In the genomic region with DNA sequence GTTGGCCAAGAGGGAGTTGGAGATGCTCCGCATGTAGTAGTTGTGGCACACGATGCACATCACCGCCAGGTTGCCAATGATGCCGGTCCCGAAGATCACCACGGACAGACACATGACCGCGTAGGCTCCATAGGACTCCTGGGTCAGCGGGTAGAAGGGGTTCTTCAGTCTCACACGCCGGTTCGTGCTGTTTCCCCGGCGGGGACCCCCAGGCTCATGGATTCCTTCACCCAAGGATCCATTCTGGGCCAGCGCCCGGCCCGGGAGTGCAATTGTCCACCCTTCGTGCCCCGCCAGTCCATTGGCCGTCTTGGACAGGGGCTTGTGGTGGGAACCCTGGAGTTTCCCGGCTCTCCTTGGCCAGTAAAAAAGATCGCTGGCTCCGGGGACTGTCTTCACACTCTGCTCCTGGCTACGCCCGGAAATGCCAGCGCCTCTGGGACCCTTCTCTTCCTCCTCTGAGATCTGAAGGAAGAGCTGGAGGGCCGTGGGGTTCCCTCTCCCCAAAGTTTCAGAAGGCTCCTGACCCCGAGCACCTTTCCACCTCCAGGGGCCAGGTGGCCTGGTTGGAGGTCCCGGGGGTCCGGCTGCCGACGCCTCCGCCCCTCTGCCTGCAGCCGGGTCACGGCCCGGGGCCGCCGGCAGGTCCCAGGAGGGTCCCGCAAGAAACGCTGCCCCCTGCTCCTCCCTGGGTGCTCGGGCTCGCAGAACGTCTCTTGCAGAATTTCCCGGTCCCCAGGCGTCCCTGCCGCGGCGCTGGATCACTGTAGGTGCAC, we compare ENCODE assay signal across 9 cellular contexts. TPM values are rescaled to one million over a fixed set of nuclear protein-coding genes. Genes with fewer than 3 reads are reported as not detected.
A peak's percentile ranks its signal among the peaks of the same experiment; 100 is the strongest.
DNase-seq lines count a peak whose midpoint lies in the region; ATAC-seq, FAIRE-seq and TF ChIP-seq lines count a peak whose summit lies in the region.
"Had no signal": no experiment of that assay in that cellular context is flagged by ENCODE, and none has a peak within 500 bp of the region (broad histone marks: within the 10 kb centered on the region; RNA-seq: fewer than 3 reads in every experiment).

No MANE protein-coding gene starts in this region.

- no peak for TF ChIP-seq CTCF in astrocyte (IDR thresholded peaks at IDR 0.05; ENCODE audit: insufficient read depth, low read depth, low read length)
- TF ChIP-seq CTCF in keratinocyte (optimal IDR thresholded peaks at IDR 0.05 in 1 of 3, IDR thresholded peaks at IDR 0.05 in 1 of 3, conservative IDR thresholded peaks at IDR 0.05 in 1 of 3; ENCODE audit: extremely low read depth in 1 of 3, insufficient read depth in 2 of 3, low read length in 3 of 3) = no peak

- H3K4me3 Mint-ChIP-seq in astrocyte (ENCODE audit: unreplicated experiment) = peak overlapping the region; percentile 94
- H3K4me3 Mint-ChIP-seq in stimulated activated naive CD8-positive, alpha-beta T cell treated with anti-CD3 and anti-CD28 coated beads, Interleukin-15, amount 100 ng/mL, for 72 hours = peak overlapping the region; percentile 76 to 82

- H3K9me3 ChIP-seq in astrocyte (ENCODE audit: insufficient read depth, low read depth, low read length) = peaks cover 3% of the 10 kb centered on the region
- H3K9me3 ChIP-seq in keratinocyte (ENCODE audit: control insufficient read depth, low read depth, low read length) = no peaks in the 10 kb centered on the region

- no peaks in the 10 kb centered on the region for H3K27me3 Mint-ChIP-seq in astrocyte (ENCODE audit: low read depth, unreplicated experiment)
- H3K27me3 Mint-ChIP-seq in stimulated activated naive CD8-positive, alpha-beta T cell treated with anti-CD3 and anti-CD28 coated beads, Interleukin-15, amount 100 ng/mL, for 72 hours = peaks cover 68% of the 10 kb centered on the region

- no peak overlapping the region for H3K9ac ChIP-seq in astrocyte (ENCODE audit: low read length)
- H3K9ac ChIP-seq in keratinocyte (ENCODE audit: control insufficient read depth, extremely low read depth, insufficient read depth, low read length) = no peak overlapping the region

- H3K27me3 ChIP-seq in astrocyte (ENCODE audit: insufficient read depth, low read length) (peaks cover 19% of the 10 kb centered on the region), keratinocyte (ENCODE audit: control insufficient read depth, extremely low read depth, insufficient read depth, low read length) (peaks cover 18% of the 10 kb centered on the region)

- no peaks in the 10 kb centered on the region for H3K9me1 ChIP-seq in keratinocyte (ENCODE audit: control insufficient read depth, extremely low read depth, insufficient read depth, low read length)

- H2AFZ ChIP-seq in astrocyte (ENCODE audit: low read depth, low read length) (peak overlapping the region; percentile 95), keratinocyte (ENCODE audit: control insufficient read depth, low read length) (peak overlapping the region; percentile 94)

- H3K4me1 Mint-ChIP-seq in astrocyte (ENCODE audit: low read depth, unreplicated experiment) = peaks cover 12% of the 10 kb centered on the region
- peaks cover 21% of the 10 kb centered on the region for H3K4me1 Mint-ChIP-seq in stimulated activated naive CD8-positive, alpha-beta T cell treated with anti-CD3 and anti-CD28 coated beads, Interleukin-15, amount 100 ng/mL, for 72 hours

- DNase-seq in DMS53 (lab: John Stamatoyannopoulos, UW) = peak; percentile 71
- DNase-seq in DMS53 treated with DMSO at 0.1 percent for 48 hours (lab: John Stamatoyannopoulos, UW; ENCODE audit: unreplicated experiment) = no peak
- no peak for DNase-seq in astrocyte (ENCODE audit: low read depth)
- DNase-seq in keratinocyte (ENCODE audit: low read depth, low spot score) = no peak
- no peak for DNase-seq in stimulated activated naive CD8-positive, alpha-beta T cell treated with anti-CD3 and anti-CD28 coated beads, Interleukin-15, amount 100 ng/mL, for 72 hours
- DNase-seq in DMS153 (lab: John Stamatoyannopoulos, UW) = no peak

- H3K4me2 ChIP-seq in astrocyte (ENCODE audit: low read length) (peak overlapping the region; percentile 93), keratinocyte (ENCODE audit: control insufficient read depth, extremely low read depth, insufficient read depth, low read depth, low read length) (peak overlapping the region; percentile 94)

- no peak overlapping the region for H3K27ac ChIP-seq in astrocyte (ENCODE audit: low read depth, low read length)
- no peak overlapping the region for H3K27ac ChIP-seq in keratinocyte (ENCODE audit: control insufficient read depth, insufficient read depth, low read length)

- H3K36me3 ChIP-seq in astrocyte (ENCODE audit: insufficient read depth, low read length) = no peaks in the 10 kb centered on the region
- H3K36me3 ChIP-seq in keratinocyte (ENCODE audit: control insufficient read depth in 2 of 2, extremely low read depth in 1 of 2, insufficient read depth in 2 of 2, low read length in 2 of 2) = no peaks in the 10 kb centered on the region

- H3K79me2 ChIP-seq in astrocyte (ENCODE audit: insufficient read depth, low read length) (no peaks in the 10 kb centered on the region), keratinocyte (ENCODE audit: control insufficient read depth, insufficient read depth, low read length) (no peaks in the 10 kb centered on the region)

- H3K36me3 Mint-ChIP-seq in astrocyte (ENCODE audit: low read depth, unreplicated experiment) = no peaks in the 10 kb centered on the region

- FAIRE-seq in astrocyte (lab: Jason Lieb, UNC) = no peak
- no peak for FAIRE-seq in keratinocyte (lab: Jason Lieb, UNC)
- FAIRE-seq: A204.1 had no signal

- peaks cover 3% of the 10 kb centered on the region for H3K9me3 Mint-ChIP-seq in astrocyte (ENCODE audit: unreplicated experiment)
- no peaks in the 10 kb centered on the region for H3K9me3 Mint-ChIP-seq in stimulated activated naive CD8-positive, alpha-beta T cell treated with anti-CD3 and anti-CD28 coated beads, Interleukin-15, amount 100 ng/mL, for 72 hours

- H3K4me1 ChIP-seq in astrocyte (ENCODE audit: insufficient read depth, low read length) (peaks cover 8% of the 10 kb centered on the region), keratinocyte (ENCODE audit: control insufficient read depth, extremely low read depth, insufficient read depth, low read length) (peaks cover 10% of the 10 kb centered on the region)

- ATAC-seq in stimulated activated naive CD8-positive, alpha-beta T cell treated with anti-CD3 and anti-CD28 coated beads, Interleukin-15, amount 100 ng/mL, for 72 hours = no peak
- ATAC-seq in GM21381 (IDR thresholded peaks at IDR 0.05; ENCODE audit: unreplicated experiment) = no peak
- no peak for ATAC-seq in GM19452 (IDR thresholded peaks at IDR 0.05; ENCODE audit: unreplicated experiment)

- dilution Hi-C loops in keratinocyte (cut with MboI; ENCODE audit: extremely low pct_ligation_motif_present, low sequenced_read_pairs) = loop anchor here (25.0 kb wide), 1 partner anchor 602 kb away; no protein-coding TSS in a partner anchor

- H4K20me1 ChIP-seq in astrocyte (ENCODE audit: insufficient read depth, low read length) (no peaks in the 10 kb centered on the region), keratinocyte (ENCODE audit: control insufficient read depth, extremely low read depth, insufficient read depth, low read length) (no peaks in the 10 kb centered on the region)

- H3K4me3 ChIP-seq in astrocyte (ENCODE audit: insufficient read depth, low read depth, low read length) (peak overlapping the region; percentile 74), keratinocyte (ENCODE audit: control insufficient read depth in 2 of 3, extremely low read depth in 1 of 3, insufficient read depth in 2 of 3, low read depth in 1 of 3, low read length in 3 of 3) (peak overlapping the region; percentile 53 to 87 (median 73))

- no peak overlapping the region for H3K27ac Mint-ChIP-seq in astrocyte (ENCODE audit: unreplicated experiment)
- no peak overlapping the region for H3K27ac Mint-ChIP-seq in stimulated activated naive CD8-positive, alpha-beta T cell treated with anti-CD3 and anti-CD28 coated beads, Interleukin-15, amount 100 ng/mL, for 72 hours

RNA-seq across cellular contexts. Expression of a gene that starts 1.3 kb away (rescaled TPM):
- 9.0 and 9.8 TPM in 2 replicates for total RNA-seq in astrocyte
- 0.28 to 0.91 TPM (median 0.58 TPM) in 3 replicates for polyA plus RNA-seq in keratinocyte
- polyA plus RNA-seq in keratinocyte (2011; ENCODE audit: low read depth) = 0.96 TPM
- 0.30 and 0.35 TPM in 2 replicates for polyA plus RNA-seq in keratinocyte (2011; cell fraction: cytosol; rRNA removed)
- 2.2 and 2.7 TPM in 2 replicates for polyA plus RNA-seq in keratinocyte (2011; cell fraction: nucleus; rRNA removed)
- polyA plus RNA-seq in keratinocyte (2012; ENCODE audit: low replicate concordance) = 1.3 and 1.7 TPM in 2 replicates
- 0.93 to 1.9 TPM (median 1.7 TPM) in 3 replicates for polyA minus RNA-seq in keratinocyte
- polyA minus RNA-seq in keratinocyte (2011; cell fraction: cytosol; rRNA and poly(A)+ RNA removed) = 0.96 TPM
- polyA minus RNA-seq in keratinocyte (2011; cell fraction: nucleus; rRNA and poly(A)+ RNA removed) = 3.9 and 4.9 TPM in 2 replicates
